In genomic region chr3:127820221-127820870, GRCh38 we compare ENCODE assay signal across 8 cellular contexts. TPM values are rescaled to one million over a fixed set of nuclear protein-coding genes. Genes with fewer than 3 reads are reported as not detected.
A peak's percentile ranks its signal among the peaks of the same experiment; 100 is the strongest.
DNase-seq lines count a peak whose midpoint lies in the region; ATAC-seq, FAIRE-seq and TF ChIP-seq lines count a peak whose summit lies in the region.

No MANE protein-coding gene starts in this region.

- H3K79me2 ChIP-seq in ACC112 (ENCODE audit: control insufficient read depth, insufficient read depth, low read length, unreplicated experiment): peaks cover 20% of the 10 kb centered on the region

- POLR2A ChIA-PET in activated CD4-positive, alpha-beta T cell treated with anti-CD3 and anti-CD28 coated beads for 36 hours (lab: Charles Lee): no interaction called here

- H3K27me3 Mint-ChIP-seq in activated CD4-positive, alpha-beta T cell treated with anti-CD3 and anti-CD28 coated beads for 36 hours: peaks cover 40% of the 10 kb centered on the region
- H3K27me3 Mint-ChIP-seq in progenitor cell of endocrine pancreas: peaks cover 77% of the 10 kb centered on the region

- H3K4me3 ChIP-seq in ACC112 (ENCODE audit: low read depth, low read length) (peak overlapping the region; percentile 96), kidney (ENCODE audit: low read length in 2 of 2) (peak overlapping the region; percentile 49 to 51)

- intact Hi-C loops in kidney (cut with DNase I): no loop called here
- intact Hi-C loops in activated CD4-positive, alpha-beta T cell treated with anti-CD3 and anti-CD28 coated beads for 36 hours (cut with DNase I, micrococcal nuclease): no loop called here

- no peaks in the 10 kb centered on the region for H3K27me3 ChIP-seq in ACC112 (ENCODE audit: insufficient read depth, low read length)

- no peaks in the 10 kb centered on the region for H3K9me3 ChIP-seq in kidney (ENCODE audit: control insufficient read depth in 1 of 2, low read length in 2 of 2)

- no peaks in the 10 kb centered on the region for H3K9me3 Mint-ChIP-seq in activated CD4-positive, alpha-beta T cell treated with anti-CD3 and anti-CD28 coated beads for 36 hours (ENCODE audit: low read depth)
- no peaks in the 10 kb centered on the region for H3K9me3 Mint-ChIP-seq in progenitor cell of endocrine pancreas (ENCODE audit: low read depth)

- H3K36me3 ChIP-seq in ACC112 (ENCODE audit: insufficient read depth, low read length) (peaks cover 11% of the 10 kb centered on the region; the same call in 1 of the 2 replicates), kidney (ENCODE audit: control insufficient read depth in 1 of 2, insufficient read depth in 2 of 2, low read length in 2 of 2) (no peaks in the 10 kb centered on the region)

- no peaks in the 10 kb centered on the region for H3K36me3 Mint-ChIP-seq in activated CD4-positive, alpha-beta T cell treated with anti-CD3 and anti-CD28 coated beads for 36 hours (ENCODE audit: low read depth)
- no peaks in the 10 kb centered on the region for H3K36me3 Mint-ChIP-seq in progenitor cell of endocrine pancreas (ENCODE audit: insufficient read depth)

- H3K4me1 ChIP-seq in ACC112 (ENCODE audit: control insufficient read depth, insufficient read depth, low read length, unreplicated experiment) (peaks cover 37% of the 10 kb centered on the region), kidney (ENCODE audit: control insufficient read depth in 1 of 2, insufficient read depth in 1 of 2, low read depth in 1 of 2, low read length in 2 of 2) (peaks cover 23 to 38% of the 10 kb centered on the region in 2 donors)

- FAIRE-seq in GM19239 (lab: Jason Lieb, UNC) (no peak), kidney (lab: Jason Lieb, UNC) (no peak)

- H3K27ac ChIP-seq in ACC112 (ENCODE audit: low read depth, low read length): peak overlapping the region; percentile 14; the same call in 1 of the 2 replicates
- H3K27ac ChIP-seq in kidney (ENCODE audit: low read depth in 2 of 2, low read length in 2 of 2): peak overlapping the region; percentile 76 to 81

- TF ChIP-seq CTCF in kidney (IDR thresholded peaks at IDR 0.05; ENCODE audit: borderline replicate concordance, extremely low read depth, insufficient read depth) (peak; percentile 0), progenitor cell of endocrine pancreas (IDR thresholded peaks at IDR 0.05; ENCODE audit: unreplicated experiment) (no peak)

- H2AFZ ChIP-seq in ACC112 (ENCODE audit: low read length, unreplicated experiment): no peak overlapping the region

- no peak overlapping the region for H3K27ac Mint-ChIP-seq in activated CD4-positive, alpha-beta T cell treated with anti-CD3 and anti-CD28 coated beads for 36 hours
- no peak overlapping the region for H3K27ac Mint-ChIP-seq in progenitor cell of endocrine pancreas

- CTCF ChIA-PET in activated CD4-positive, alpha-beta T cell treated with anti-CD3 and anti-CD28 coated beads for 36 hours (lab: Charles Lee): interaction anchor here (0.6 kb wide), 1 partner anchor 64 kb away, joined by 3 read pairs; no protein-coding TSS in a partner anchor

- ATAC-seq in activated CD4-positive, alpha-beta T cell treated with anti-CD3 and anti-CD28 coated beads for 36 hours: no peak

- peak overlapping the region in 1 of 2 donors; percentile 14 for H3K9ac ChIP-seq in kidney (ENCODE audit: low read length in 2 of 2)

- no peak overlapping the region for H3K4me3 Mint-ChIP-seq in activated CD4-positive, alpha-beta T cell treated with anti-CD3 and anti-CD28 coated beads for 36 hours
- H3K4me3 Mint-ChIP-seq in progenitor cell of endocrine pancreas (ENCODE audit: low read depth): no peak overlapping the region

- H3K4me1 Mint-ChIP-seq in activated CD4-positive, alpha-beta T cell treated with anti-CD3 and anti-CD28 coated beads for 36 hours: peaks cover 3% of the 10 kb centered on the region
- H3K4me1 Mint-ChIP-seq in progenitor cell of endocrine pancreas (ENCODE audit: low read depth): peaks cover 4% of the 10 kb centered on the region

- DNase-seq in GM19239 (ENCODE audit: insufficient read length, low spot score) (peak; percentile 51), SKM-1 treated with dmso at 0.1 percent for 144 hours (lab: John Stamatoyannopoulos, UW; ENCODE audit: unreplicated experiment) (peak; percentile 37), kidney (peak; percentile 88), NCI-H1048 (lab: John Stamatoyannopoulos, UW) (no peak), amniotic stem cell (lab: John Stamatoyannopoulos, UW) (no peak), progenitor cell of endocrine pancreas (ENCODE audit: low spot score, unreplicated experiment) (no peak)
- DNase-seq in activated CD4-positive, alpha-beta T cell treated with anti-CD3 and anti-CD28 coated beads for 36 hours: no peak

RNA-seq across cellular contexts. Expression of gene MGLL, which starts 2.0 kb away (rescaled TPM):
- total RNA-seq in kidney (250 TPM), progenitor cell of endocrine pancreas (0.43 and 0.62 TPM in 2 replicates)
- 74.2 TPM for polyA plus RNA-seq in kidney (ENCODE audit: insufficient read depth, low read depth, low replicate concordance)
- under 1 TPM; 0.49 to 0.50 TPM for total RNA-seq in activated CD4-positive, alpha-beta T cell treated with anti-CD3 and anti-CD28 coated beads for 36 hours

Comparison
In these comparisons a context has a peak if more than half of its experiments do, and no peak if none do; other contexts are left out.
1. DNase-seq: peak in GM19239 (single experiment), SKM-1 treated with dmso at 0.1 percent for 144 hours (single experiment) and kidney (single experiment); none in activated CD4-positive, alpha-beta T cell treated with anti-CD3 and anti-CD28 coated beads for 36 hours (single experiment), NCI-H1048 (single experiment), amniotic stem cell (single experiment) and progenitor cell of endocrine pancreas (single experiment).
2. RNA of gene MGLL, which starts 2.0 kb away (total RNA-seq): 250 TPM in kidney (single experiment); 0.49 to 0.50 TPM in activated CD4-positive, alpha-beta T cell treated with anti-CD3 and anti-CD28 coated beads for 36 hours and 0.43 to 0.62 TPM in progenitor cell of endocrine pancreas; every median in the first group is over 100 times any median in the second.